In genomic region chr11:2256293-2256913, GRCh38 we compare ENCODE assay signal across 1 cellular context.
TF ChIP-seq lines count a peak whose summit lies in the region.

No MANE protein-coding gene starts in this region.

TF ChIP-seq in WTC11, 78 proteins besides CTCF, POLR2A, EP300 and RAD21 (continued from another document):
- TF ChIP-seq AR (CRISPR knock-in tag; IDR thresholded peaks at IDR 0.05) (no peak), ETV6 (CRISPR knock-in tag; IDR thresholded peaks at IDR 0.05) (no peak), HMGA2 (CRISPR knock-in tag; IDR thresholded peaks at IDR 0.05) (no peak), TEAD1 (CRISPR knock-in tag; IDR thresholded peaks at IDR 0.05) (no peak), FOXP1 (CRISPR knock-in tag; IDR thresholded peaks at IDR 0.05; ENCODE audit: borderline replicate concordance) (no peak), TP53 (CRISPR knock-in tag; IDR thresholded peaks at IDR 0.05) (no peak), NR2C2 (CRISPR knock-in tag; IDR thresholded peaks at IDR 0.05) (no peak), SOX15 (CRISPR knock-in tag; IDR thresholded peaks at IDR 0.05) (no peak), IRF2 (CRISPR knock-in tag; IDR thresholded peaks at IDR 0.05; ENCODE audit: borderline replicate concordance, low read depth) (no peak), ZNF121 (CRISPR knock-in tag; IDR thresholded peaks at IDR 0.05) (no peak), CREB1 (CRISPR knock-in tag; IDR thresholded peaks at IDR 0.05) (no peak), NFYB (CRISPR knock-in tag; conservative IDR thresholded peaks at IDR 0.05; ENCODE audit: low read depth) (no peak), ZBTB43 (CRISPR knock-in tag; IDR thresholded peaks at IDR 0.05) (no peak), OVOL2 (CRISPR knock-in tag; IDR thresholded peaks at IDR 0.05; ENCODE audit: borderline replicate concordance) (no peak), AFF4 (CRISPR knock-in tag; IDR thresholded peaks at IDR 0.05; ENCODE audit: borderline replicate concordance) (no peak), RORB (CRISPR knock-in tag; IDR thresholded peaks at IDR 0.05) (no peak), USF1 (CRISPR knock-in tag; IDR thresholded peaks at IDR 0.05) (no peak), PRDM15 (CRISPR knock-in tag; IDR thresholded peaks at IDR 0.05) (no peak)
